ENCODE assay signal across 8 cellular contexts in genomic region chr1:11735531-11735853, GRCh38. TPM values are rescaled to one million over a fixed set of nuclear protein-coding genes. Genes with fewer than 3 reads are reported as not detected.
DNase-seq lines count a peak whose midpoint lies in the region; ATAC-seq and TF ChIP-seq lines count a peak whose summit lies in the region.

No MANE protein-coding gene starts in this region.

- H3K4me1 ChIP-seq in liver (ENCODE audit: control insufficient read depth in 4 of 4, insufficient read depth in 4 of 4, low read length in 3 of 4) = peaks cover 1 to 14% (median 11%) of the 10 kb centered on the region in 4 donors
- H3K4me1 ChIP-seq in tibial nerve = peaks cover 0 to 75% (median 32%) of the 10 kb centered on the region in 4 donors

- no peak overlapping the region for H3K9ac ChIP-seq in liver (ENCODE audit: low read depth in 1 of 2, low read length in 2 of 2)

- DNase-seq in activated naive CD4-positive, alpha-beta T cell (lab: John Stamatoyannopoulos, UW) = no peak
- DNase-seq in activated naive CD8-positive, alpha-beta T cell treated with anti-CD3 and anti-CD28 coated beads, Interleukin-2, amount 10 ng/mL, durations not matched to agents 7 days and 5 days = no peak
- no peak for DNase-seq in tibial nerve (ENCODE audit: low spot score in 2 of 2)
- DNase-seq in NCI-H524 (lab: John Stamatoyannopoulos, UW) = no peak
- DNase-seq in HuH-7 (ENCODE audit: low spot score) = no peak
- no peak for DNase-seq in GF-D8 (lab: John Stamatoyannopoulos, UW)

- H3K27me3 ChIP-seq in liver (ENCODE audit: control insufficient read depth in 4 of 4, insufficient read depth in 4 of 4, low read length in 3 of 4) = no peaks in the 10 kb centered on the region
- no peaks in the 10 kb centered on the region for H3K27me3 ChIP-seq in tibial nerve

- no peaks in the 10 kb centered on the region for H3K36me3 Mint-ChIP-seq in activated naive CD4-positive, alpha-beta T cell treated with anti-CD3 and anti-CD28 coated beads, Interleukin-2, amount 50 U/mL, for 24 hours
- peaks cover 19% of the 10 kb centered on the region for H3K36me3 Mint-ChIP-seq in activated naive CD8-positive, alpha-beta T cell treated with anti-CD3 and anti-CD28 coated beads, Interleukin-2, amount 10 ng/mL, durations not matched to agents 7 days and 5 days

- POLR2A ChIA-PET in activated naive CD8-positive, alpha-beta T cell treated with anti-CD3 and anti-CD28 coated beads, Interleukin-2, amount 10 ng/mL, durations not matched to agents 7 days and 5 days (lab: Charles Lee) = interaction anchor here (1.4 to 4.2 kb wide), 5 partner anchors 16 to 173 kb away, joined by 3 to 33 read pairs (median 25); partner anchors contain the start of gene FBXO6

- TF ChIP-seq EP300 in tibial nerve (IDR thresholded peaks at IDR 0.05) = no peak

- no peaks in the 10 kb centered on the region for H3K9me3 Mint-ChIP-seq in activated naive CD4-positive, alpha-beta T cell treated with anti-CD3 and anti-CD28 coated beads, Interleukin-2, amount 50 U/mL, for 24 hours
- H3K9me3 Mint-ChIP-seq in activated naive CD8-positive, alpha-beta T cell treated with anti-CD3 and anti-CD28 coated beads, Interleukin-2, amount 10 ng/mL, durations not matched to agents 7 days and 5 days = no peaks in the 10 kb centered on the region

- WGBS in liver = 44% methylated on average over 4 of the region's 4 CpGs
- 25 to 28% methylated on average over 4 of the region's 4 CpGs for WGBS in tibial nerve, 2 donors

- peaks cover 67% of the 10 kb centered on the region for H3K4me1 Mint-ChIP-seq in activated naive CD4-positive, alpha-beta T cell treated with anti-CD3 and anti-CD28 coated beads, Interleukin-2, amount 50 U/mL, for 24 hours
- peaks cover 64% of the 10 kb centered on the region for H3K4me1 Mint-ChIP-seq in activated naive CD8-positive, alpha-beta T cell treated with anti-CD3 and anti-CD28 coated beads, Interleukin-2, amount 10 ng/mL, durations not matched to agents 7 days and 5 days

- peak overlapping the region; percentile 95 for H3K4me3 Mint-ChIP-seq in activated naive CD4-positive, alpha-beta T cell treated with anti-CD3 and anti-CD28 coated beads, Interleukin-2, amount 50 U/mL, for 24 hours
- peak overlapping the region; percentile 99 for H3K4me3 Mint-ChIP-seq in activated naive CD8-positive, alpha-beta T cell treated with anti-CD3 and anti-CD28 coated beads, Interleukin-2, amount 10 ng/mL, durations not matched to agents 7 days and 5 days

- no peak for TF ChIP-seq POLR2A in tibial nerve (IDR thresholded peaks at IDR 0.05)

- H3K4me3 ChIP-seq in liver (ENCODE audit: low read depth in 1 of 3, low read length in 3 of 3) (peak overlapping the region in 2 of 3 donors; percentile 74 to 89), tibial nerve (peak overlapping the region; percentile 72 to 96 (median 88))

- H3K27ac ChIP-seq in liver (ENCODE audit: low read depth in 1 of 2, low read length in 2 of 2) = peak overlapping the region; percentile 85 to 89
- H3K27ac ChIP-seq in tibial nerve = peak overlapping the region; percentile 88 to 98 (median 92)

- TF ChIP-seq CTCF in liver (IDR thresholded peaks at IDR 0.05; ENCODE audit: low read depth, low read length, missing input control) (no peak), tibial nerve (IDR thresholded peaks at IDR 0.05) (no peak)

- no peak for ATAC-seq in activated naive CD8-positive, alpha-beta T cell treated with anti-CD3 and anti-CD28 coated beads, Interleukin-2, amount 10 ng/mL, durations not matched to agents 7 days and 5 days (ENCODE audit: low read depth)

- no peaks in the 10 kb centered on the region for H3K36me3 ChIP-seq in liver (ENCODE audit: control insufficient read depth in 4 of 4, insufficient read depth in 3 of 4, low read depth in 1 of 4, low read length in 3 of 4)
- H3K36me3 ChIP-seq in tibial nerve = no peaks in the 10 kb centered on the region

- no peaks in the 10 kb centered on the region for H3K9me3 ChIP-seq in liver (ENCODE audit: control insufficient read depth in 4 of 4, low read length in 3 of 4)
- no peaks in the 10 kb centered on the region for H3K9me3 ChIP-seq in tibial nerve

- no peak for TF ChIP-seq RAD21 in liver (IDR thresholded peaks at IDR 0.05)

- H3K27me3 Mint-ChIP-seq in activated naive CD4-positive, alpha-beta T cell treated with anti-CD3 and anti-CD28 coated beads, Interleukin-2, amount 50 U/mL, for 24 hours = no peaks in the 10 kb centered on the region
- H3K27me3 Mint-ChIP-seq in activated naive CD8-positive, alpha-beta T cell treated with anti-CD3 and anti-CD28 coated beads, Interleukin-2, amount 10 ng/mL, durations not matched to agents 7 days and 5 days = no peaks in the 10 kb centered on the region

- H3K27ac Mint-ChIP-seq in activated naive CD4-positive, alpha-beta T cell treated with anti-CD3 and anti-CD28 coated beads, Interleukin-2, amount 50 U/mL, for 24 hours = no peak overlapping the region
- H3K27ac Mint-ChIP-seq in activated naive CD8-positive, alpha-beta T cell treated with anti-CD3 and anti-CD28 coated beads, Interleukin-2, amount 10 ng/mL, durations not matched to agents 7 days and 5 days = peak overlapping the region; percentile 30

TF ChIP-seq in liver, 16 proteins besides CTCF, POLR2A, EP300 and RAD21 (continues in another document):
- TF ChIP-seq GABPA (IDR thresholded peaks at IDR 0.05 in 1 of 2, conservative IDR thresholded peaks at IDR 0.05 in 1 of 2) (no peak), TAF1 (conservative IDR thresholded peaks at IDR 0.05) (no peak), HNF4A (conservative IDR thresholded peaks at IDR 0.05) (no peak), FOXA2 (IDR thresholded peaks at IDR 0.05) (no peak), FOXA1 (IDR thresholded peaks at IDR 0.05) (no peak), ATF3 (IDR thresholded peaks at IDR 0.05) (no peak), ZBTB33 (IDR thresholded peaks at IDR 0.05) (no peak), HNF4G (IDR thresholded peaks at IDR 0.05) (no peak)

RNA-seq across cellular contexts. Expression of gene AGTRAP, which starts 0.4 kb away (rescaled TPM):
- total RNA-seq in activated naive CD8-positive, alpha-beta T cell treated with anti-CD3 and anti-CD28 coated beads, Interleukin-2, amount 10 ng/mL, durations not matched to agents 7 days and 5 days = 10 to 100 TPM; 53.8 to 56.4 TPM
- 10 to 100 TPM in 1 of 2 donors, 1 to 10 TPM in 1; 8.5 to 19.3 TPM for total RNA-seq in liver
- polyA plus RNA-seq in liver = 10 to 100 TPM; 16.0 to 19.0 TPM
- total RNA-seq in tibial nerve = 100 to 1,000 TPM in 1 of 4 donors, 10 to 100 TPM in 3; 35.6 to 118 (median 76.0) TPM

RNA-seq across cellular contexts. Expression of gene C1orf167, which starts 26.5 kb away (rescaled TPM):
- not detected for total RNA-seq in activated naive CD8-positive, alpha-beta T cell treated with anti-CD3 and anti-CD28 coated beads, Interleukin-2, amount 10 ng/mL, durations not matched to agents 7 days and 5 days
- total RNA-seq in liver (not detected), tibial nerve (10 to 100 TPM in 1 of 4 donors, 1 to 10 TPM in 2, not detected in 1; 4.4 to 13.8 (median 5.1) TPM)
- under 1 TPM in 1 of 2 donors, not detected in 1; 0.37 TPM for polyA plus RNA-seq in liver

RNA-seq across cellular contexts. Expression of gene DRAXIN, which starts 44.0 kb away (rescaled TPM):
- 1 to 10 TPM; 3.5 to 4.1 TPM for total RNA-seq in activated naive CD8-positive, alpha-beta T cell treated with anti-CD3 and anti-CD28 coated beads, Interleukin-2, amount 10 ng/mL, durations not matched to agents 7 days and 5 days
- total RNA-seq in liver (under 1 TPM in 1 of 2 donors, not detected in 1; under 0.01 TPM), tibial nerve (1 to 10 TPM in 1 of 4 donors, under 1 TPM in 2, not detected in 1; under 0.01 to 1.2 (median 0.20) TPM)
- under 1 TPM in 1 of 2 donors, not detected in 1; 0.01 TPM for polyA plus RNA-seq in liver

RNA-seq across cellular contexts. Expression of gene MAD2L2, which starts 54.5 kb away (rescaled TPM):
- 100 to 1,000 TPM in 1 of 2 experiments, 10 to 100 TPM in 1; 95.4 to 103 TPM for total RNA-seq in activated naive CD8-positive, alpha-beta T cell treated with anti-CD3 and anti-CD28 coated beads, Interleukin-2, amount 10 ng/mL, durations not matched to agents 7 days and 5 days
- 10 to 100 TPM; 17.5 to 26.2 TPM for total RNA-seq in liver
- 10 to 100 TPM; 37.6 to 43.1 TPM for polyA plus RNA-seq in liver
- 10 to 100 TPM; 28.2 to 56.1 (median 32.3) TPM for total RNA-seq in tibial nerve
